Comparison of ENCODE assay signal across 23 cellular contexts in genomic region chr2:158392683-158393082, GRCh38.
DNase-seq lines count a peak whose midpoint lies in the region; ATAC-seq and TF ChIP-seq lines count a peak whose summit lies in the region.
"Had no signal": no experiment of that assay in that cellular context is flagged by ENCODE, and none has a peak within 500 bp of the region (broad histone marks: within the 10 kb centered on the region; RNA-seq: fewer than 3 reads in every experiment).

No MANE protein-coding gene starts in this region.

- ATAC-seq in activated CD4-positive, CD25-positive, alpha-beta regulatory T cell treated with anti-CD3 and anti-CD28 coated beads, Interleukin-2, amount 50 U/mL, for 24 hours = peak; percentile 32 to 43
- ATAC-seq in stimulated activated naive CD8-positive, alpha-beta T cell treated with anti-CD3 and anti-CD28 coated beads, Interleukin-15, amount 100 ng/mL, for 72 hours = peak; percentile 50
- no peak for ATAC-seq in stimulated activated naive CD8-positive, alpha-beta T cell treated with anti-CD3 and anti-CD28 coated beads, Interleukin-15, Interleukin-2, amounts not matched to agents 100 U/mL and 50 U/mL, for 24 hours
- peak; percentile 32 for ATAC-seq in activated T-helper 17 cell treated with anti-CD3 and anti-CD28 coated beads, Interleukin-2, amount 50 U/mL, for 72 hours (replicated peaks)
- ATAC-seq in stimulated activated effector memory CD8-positive, alpha-beta T cell treated with anti-CD3 and anti-CD28 coated beads, Interleukin-12 subunit alpha, Interleukin-12 subunit beta, amount 100 ng/mL, for 72 hours = peak; percentile 74
- ATAC-seq: A549, GM23338 had no signal

- peaks cover 9% of the 10 kb centered on the region for H3K4me1 Mint-ChIP-seq in stimulated activated naive CD8-positive, alpha-beta T cell treated with anti-CD3 and anti-CD28 coated beads, Interleukin-15, amount 100 ng/mL, for 72 hours
- H3K4me1 Mint-ChIP-seq in activated T-helper 17 cell treated with anti-CD3 and anti-CD28 coated beads, Interleukin-2, amount 50 U/mL, for 72 hours = peaks cover 8% of the 10 kb centered on the region
- peaks cover 6% of the 10 kb centered on the region for H3K4me1 Mint-ChIP-seq in stimulated activated effector memory CD8-positive, alpha-beta T cell treated with anti-CD3 and anti-CD28 coated beads, Interleukin-12 subunit alpha, Interleukin-12 subunit beta, amount 100 ng/mL, for 72 hours
- H3K4me1 Mint-ChIP-seq: CD14-positive monocyte had no signal

- no peak overlapping the region for H3K27ac ChIP-seq in coronary artery
- H3K27ac ChIP-seq: A549; BLaER1 treated with 17β-estradiol and CSF1 and Interleukin-3, amounts not matched to agents 10 nM and 100 nM had no signal

- H3K4me3 Mint-ChIP-seq in stimulated activated naive CD8-positive, alpha-beta T cell treated with anti-CD3 and anti-CD28 coated beads, Interleukin-15, amount 100 ng/mL, for 72 hours = no peak overlapping the region
- H3K4me3 Mint-ChIP-seq in activated T-helper 17 cell treated with anti-CD3 and anti-CD28 coated beads, Interleukin-2, amount 50 U/mL, for 72 hours = no peak overlapping the region
- no peak overlapping the region for H3K4me3 Mint-ChIP-seq in stimulated activated effector memory CD8-positive, alpha-beta T cell treated with anti-CD3 and anti-CD28 coated beads, Interleukin-12 subunit alpha, Interleukin-12 subunit beta, amount 100 ng/mL, for 72 hours
- H3K4me3 Mint-ChIP-seq: CD14-positive monocyte; CD4-positive, alpha-beta T cell; CD8-positive, alpha-beta memory T cell; GM23338; HFFc6 had no signal

- TF ChIP-seq CTCF in coronary artery (IDR thresholded peaks at IDR 0.05) = no peak

- peaks cover 16% of the 10 kb centered on the region for H3K27me3 Mint-ChIP-seq in stimulated activated naive CD8-positive, alpha-beta T cell treated with anti-CD3 and anti-CD28 coated beads, Interleukin-15, amount 100 ng/mL, for 72 hours
- H3K27me3 Mint-ChIP-seq in activated T-helper 17 cell treated with anti-CD3 and anti-CD28 coated beads, Interleukin-2, amount 50 U/mL, for 72 hours = peaks cover 10% of the 10 kb centered on the region

- H3K36me3 Mint-ChIP-seq in activated T-helper 17 cell treated with anti-CD3 and anti-CD28 coated beads, Interleukin-2, amount 50 U/mL, for 72 hours (ENCODE audit: low read depth) = no peaks in the 10 kb centered on the region
- no peaks in the 10 kb centered on the region for H3K36me3 Mint-ChIP-seq in stimulated activated effector memory CD8-positive, alpha-beta T cell treated with anti-CD3 and anti-CD28 coated beads, Interleukin-12 subunit alpha, Interleukin-12 subunit beta, amount 100 ng/mL, for 72 hours
- H3K36me3 Mint-ChIP-seq: CD14-positive monocyte had no signal

- H3K4me3 ChIP-seq in coronary artery = no peak overlapping the region
- H3K4me3 ChIP-seq: A549; BLaER1 treated with 17β-estradiol and CSF1 and Interleukin-3, amounts not matched to agents 10 nM and 100 nM; GM23338; HAP-1 had no signal

- DNase-seq in activated CD4-positive, CD25-positive, alpha-beta regulatory T cell treated with anti-CD3 and anti-CD28 coated beads, Interleukin-2, amount 50 U/mL, for 72 hours = no peak
- DNase-seq in stimulated activated naive CD8-positive, alpha-beta T cell treated with anti-CD3 and anti-CD28 coated beads, Interleukin-15, amount 100 ng/mL, for 72 hours = no peak
- no peak for DNase-seq in stimulated activated naive CD8-positive, alpha-beta T cell treated with anti-CD3 and anti-CD28 coated beads, Interleukin-15, Interleukin-2, amounts not matched to agents 100 U/mL and 50 U/mL, for 24 hours
- no peak for DNase-seq in stimulated activated effector memory CD8-positive, alpha-beta T cell treated with anti-CD3 and anti-CD28 coated beads, Interleukin-12 subunit alpha, Interleukin-12 subunit beta, amount 100 ng/mL, for 72 hours (ENCODE audit: low spot score in 2 of 2)
- DNase-seq in coronary artery (ENCODE audit: low spot score) (no peak), OCI-M2 (lab: John Stamatoyannopoulos, UW; ENCODE audit: unreplicated experiment) (no peak)
- DNase-seq: 8988T; ACHN; AML-193; BE2C; CD4-positive, alpha-beta T cell; CD8-positive, alpha-beta memory T cell; DMS79; EL; GF-D8; HFFc6 had no signal

- H3K9me3 Mint-ChIP-seq in stimulated activated naive CD8-positive, alpha-beta T cell treated with anti-CD3 and anti-CD28 coated beads, Interleukin-15, amount 100 ng/mL, for 72 hours = no peaks in the 10 kb centered on the region
- H3K9me3 Mint-ChIP-seq in activated T-helper 17 cell treated with anti-CD3 and anti-CD28 coated beads, Interleukin-2, amount 50 U/mL, for 72 hours = no peaks in the 10 kb centered on the region
- no peaks in the 10 kb centered on the region for H3K9me3 Mint-ChIP-seq in stimulated activated effector memory CD8-positive, alpha-beta T cell treated with anti-CD3 and anti-CD28 coated beads, Interleukin-12 subunit alpha, Interleukin-12 subunit beta, amount 100 ng/mL, for 72 hours
- H3K9me3 Mint-ChIP-seq: CD4-positive, alpha-beta T cell; CD8-positive, alpha-beta memory T cell; GM23338; HFFc6 had no signal

- H3K27ac Mint-ChIP-seq in stimulated activated naive CD8-positive, alpha-beta T cell treated with anti-CD3 and anti-CD28 coated beads, Interleukin-15, amount 100 ng/mL, for 72 hours = no peak overlapping the region
- no peak overlapping the region for H3K27ac Mint-ChIP-seq in activated T-helper 17 cell treated with anti-CD3 and anti-CD28 coated beads, Interleukin-2, amount 50 U/mL, for 72 hours
- H3K27ac Mint-ChIP-seq in stimulated activated effector memory CD8-positive, alpha-beta T cell treated with anti-CD3 and anti-CD28 coated beads, Interleukin-12 subunit alpha, Interleukin-12 subunit beta, amount 100 ng/mL, for 72 hours = no peak overlapping the region
- H3K27ac Mint-ChIP-seq: CD14-positive monocyte; CD4-positive, alpha-beta T cell; CD8-positive, alpha-beta memory T cell; GM23338; HFFc6 had no signal
